24 cellular contexts compared by ENCODE assay signal in the genomic region with DNA sequence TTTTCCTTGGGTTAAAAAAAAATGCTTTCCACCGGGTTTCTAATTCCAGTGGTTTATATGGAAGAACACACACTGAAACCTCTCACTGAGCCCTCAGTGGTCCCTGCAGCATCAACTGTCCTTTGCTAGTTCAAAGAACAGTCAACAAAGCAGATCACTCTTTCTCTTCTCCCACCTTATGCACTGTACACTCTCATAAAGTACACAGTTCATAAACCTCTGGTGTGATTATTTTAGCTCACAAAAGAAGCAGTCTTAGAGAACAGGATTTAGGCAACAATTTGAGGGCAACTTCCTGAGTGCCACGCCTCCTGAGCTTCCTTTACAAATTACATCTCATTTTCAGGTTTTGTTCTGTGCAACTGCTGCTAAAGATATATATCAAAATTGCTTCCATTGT.
"Had no signal": no experiment of that assay in that cellular context is flagged by ENCODE, and none has a peak within 500 bp of the region (broad histone marks: within the 10 kb centered on the region; RNA-seq: fewer than 3 reads in every experiment).

No MANE protein-coding gene starts in this region.

- H3K4me3 ChIP-seq: body of pancreas, esophagus squamous epithelium, ovary, skin epidermis, testis had no signal

- DNase-seq: activated CD4-positive, alpha-beta T cell treated with anti-CD3 and anti-CD28 coated beads for 4 hours; activated CD4-positive, alpha-beta T cell treated with anti-CD3 and anti-CD28 coated beads, Interleukin-2, amount 50 U/mL, for 4 hours; activated naive CD4-positive, alpha-beta T cell; activated T-cell treated with anti-CD3 and anti-CD28 coated beads for 4 hours; activated T-cell treated with anti-CD3 and anti-CD28 coated beads, Interleukin-2, amount 50 U/mL, for 72 hours; anterior cingulate cortex; body of pancreas; effector CD8-positive, alpha-beta T cell; esophagus squamous epithelium; foreskin melanocyte; islet precursor cell; left ventricle myocardium superior; mammary epithelial cell; naive thymus-derived CD4-positive, alpha-beta T cell; ovary; stimulated activated CD4-positive, alpha-beta T cell treated with anti-CD3 and anti-CD28 coated beads, Interleukin-12 subunit alpha, Interleukin-12 subunit beta, amount 100 ng/mL, for 4 hours; stimulated activated CD4-positive, alpha-beta T cell treated with anti-CD3 and anti-CD28 coated beads, Interleukin-4, amount 100 ng/mL, for 1 hour; stimulated activated naive CD8-positive, alpha-beta T cell treated with anti-CD3 and anti-CD28 coated beads, Interleukin-15, Interleukin-2, amounts not matched to agents 100 U/mL and 50 U/mL, for 24 hours; testis; trophoblast cell had no signal

- H3K9me3 ChIP-seq: body of pancreas, esophagus squamous epithelium, ovary, testis had no signal

- H3K4me1 ChIP-seq: body of pancreas, esophagus squamous epithelium, testis had no signal

- H3K27ac ChIP-seq: body of pancreas, epithelial cell of prostate, esophagus squamous epithelium, ovary, skin epidermis, testis had no signal

- ATAC-seq: activated naive CD4-positive, alpha-beta T cell treated with anti-CD3 and anti-CD28 coated beads, Interleukin-2, amount 50 U/mL, for 72 hours; activated T-cell treated with anti-CD3 and anti-CD28 coated beads, Interleukin-2, amount 50 U/mL, for 72 hours; body of pancreas; left ventricle myocardium superior; naive thymus-derived CD4-positive, alpha-beta T cell; sciatic nerve; stimulated activated naive CD8-positive, alpha-beta T cell treated with anti-CD3 and anti-CD28 coated beads, Interleukin-15, Interleukin-2, amounts not matched to agents 100 U/mL and 50 U/mL, for 24 hours had no signal

- H3K27me3 ChIP-seq: body of pancreas, esophagus squamous epithelium, ovary, testis had no signal

- H3K36me3 ChIP-seq: esophagus squamous epithelium, ovary had no signal
